8 cellular contexts compared by ENCODE assay signal in the genomic region with DNA sequence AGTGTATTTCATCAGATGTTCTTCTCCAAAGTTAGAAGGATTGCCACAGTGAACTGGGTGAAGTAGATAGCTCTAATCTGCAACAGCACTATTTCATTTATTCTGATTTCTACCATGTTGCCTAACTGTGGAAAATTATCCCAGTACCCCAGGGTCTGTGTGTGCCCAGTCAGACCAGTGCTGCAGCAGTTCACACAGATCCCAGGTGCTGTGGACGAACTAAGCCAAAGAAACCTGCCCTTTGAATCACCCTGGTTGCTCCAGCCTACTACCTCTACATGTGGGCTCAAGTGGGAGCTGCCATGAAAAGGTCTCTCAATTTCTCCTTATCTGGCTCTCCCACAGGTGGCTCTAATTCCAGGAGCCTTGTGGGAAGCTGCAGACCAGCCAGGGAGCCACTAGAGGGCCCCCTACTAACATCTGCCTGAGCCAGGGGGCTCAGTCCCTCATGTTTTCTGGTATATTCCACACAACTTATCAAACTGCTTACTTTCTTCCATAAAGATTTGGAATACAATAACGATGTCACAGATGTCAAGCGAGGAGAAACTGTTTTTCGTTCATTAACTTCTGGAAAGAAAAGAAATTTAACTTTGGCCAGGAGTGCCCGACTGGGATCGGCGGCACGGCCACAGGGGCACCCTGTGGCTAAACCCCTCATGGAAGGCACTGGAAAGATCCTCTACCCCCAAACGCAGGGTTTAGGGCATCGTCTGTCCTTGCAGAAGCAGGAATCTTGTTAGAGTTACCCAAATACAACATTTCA. TPM values are rescaled to one million over a fixed set of nuclear protein-coding genes. Genes with fewer than 3 reads are reported as not detected.
A peak's percentile ranks its signal among the peaks of the same experiment; 100 is the strongest.
DNase-seq lines count a peak whose midpoint lies in the region; ATAC-seq and TF ChIP-seq lines count a peak whose summit lies in the region.

No MANE protein-coding gene starts in this region.

- no peaks in the 10 kb centered on the region for H4K20me1 ChIP-seq in DND-41 (ENCODE audit: insufficient read depth, low read length)

- H3K27ac ChIP-seq in DND-41 (ENCODE audit: low read length), result no peak overlapping the region

- H3K36me3 ChIP-seq in DND-41 (ENCODE audit: insufficient read depth, low read length), result no peaks in the 10 kb centered on the region

- ATAC-seq in DND-41 (ENCODE audit: insufficient read depth, low read depth) (peak; percentile 89), GM21528 (IDR thresholded peaks at IDR 0.05; ENCODE audit: low FRiP score, unreplicated experiment) (no peak), HG03469 (IDR thresholded peaks at IDR 0.05; ENCODE audit: unreplicated experiment) (no peak)

- DNase-seq in DND-41 (peak; percentile 63), HFF-Myc (ENCODE audit: extremely low read depth, low read depth) (no peak), NOMO-1 (lab: John Stamatoyannopoulos, UW; ENCODE audit: unreplicated experiment in 2 of 2) (peak; percentile 62 to 87), glomerular visceral epithelial cell (ENCODE audit: extremely low spot score) (peak; percentile 4), pulmonary artery endothelial cell (ENCODE audit: low read depth, low spot score) (peak; percentile 17)
- DNase-seq in activated T-cell treated with anti-CD3 and anti-CD28 coated beads, Interleukin-2, amount 50 U/mL, for 48 hours, result peak; percentile 49 to 53

- no peaks in the 10 kb centered on the region for H3K27me3 ChIP-seq in DND-41 (ENCODE audit: insufficient read depth, low read length, poor library complexity)

- H2AFZ ChIP-seq in DND-41 (ENCODE audit: low read depth, low read length), result no peak overlapping the region

- no peaks in the 10 kb centered on the region for H3K79me2 ChIP-seq in DND-41 (ENCODE audit: insufficient read depth, low read length)

- H3K9me3 ChIP-seq in DND-41 (ENCODE audit: insufficient read depth, low read length, severe bottlenecking), result no peaks in the 10 kb centered on the region

- TF ChIP-seq CTCF in DND-41 (IDR thresholded peaks at IDR 0.05; ENCODE audit: borderline replicate concordance, extremely low read depth, low read length, poor library complexity, severe bottlenecking) (peak; percentile 88), HFF-Myc (IDR thresholded peaks at IDR 0.05; ENCODE audit: low read depth, low read length, missing control alignments) (peak; percentile 80)

- H3K4me2 ChIP-seq in DND-41 (ENCODE audit: insufficient read depth, low read length), result no peak overlapping the region

- H3K4me3 ChIP-seq in DND-41 (ENCODE audit: low read depth in 1 of 2, low read length in 2 of 2) (no peak overlapping the region), HFF-Myc (replicated peaks; ENCODE audit: low read depth, low read length) (no peak overlapping the region)

- no peak overlapping the region for H3K9ac ChIP-seq in DND-41 (ENCODE audit: low read depth, low read length)

- no peaks in the 10 kb centered on the region; the same call in 1 of the 2 replicates for H3K4me1 ChIP-seq in DND-41 (ENCODE audit: insufficient read depth, low read length)

RNA-seq across cellular contexts. Expression of gene LY86, which starts 31.6 kb away (rescaled TPM):
- not detected in 2 replicates for total RNA-seq in pulmonary artery endothelial cell
